In the genomic region with DNA sequence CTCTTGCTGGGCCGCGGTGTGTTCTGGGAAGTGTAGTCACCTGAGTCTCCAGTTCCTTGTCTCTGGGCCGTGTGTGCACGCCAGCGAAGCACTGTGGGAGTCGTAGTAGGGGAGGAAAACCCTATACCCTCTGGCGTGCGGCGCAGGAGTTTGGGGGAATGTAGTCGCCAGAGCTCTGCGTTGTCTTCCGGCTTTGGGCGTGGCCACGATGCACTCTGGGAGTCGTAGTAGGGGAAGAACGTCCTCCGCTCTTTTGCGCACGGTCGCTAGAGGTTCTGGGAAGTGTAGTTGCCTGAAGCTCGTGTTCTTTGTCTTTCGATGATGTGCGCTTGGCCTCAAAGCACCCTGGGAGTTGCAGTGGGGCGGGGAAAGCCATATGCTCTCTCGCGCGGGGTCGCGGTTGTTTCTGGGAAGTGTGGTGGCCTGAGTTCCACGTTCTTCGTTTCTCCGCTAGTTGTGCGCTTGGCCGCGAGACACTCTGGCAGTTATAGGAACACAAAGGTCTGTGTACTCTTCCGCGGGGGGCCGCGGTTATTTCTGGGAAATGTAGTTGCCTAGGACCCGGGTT, we compare ENCODE assay signal across 1 cellular context.
TF ChIP-seq lines count a peak whose summit lies in the region.

No MANE protein-coding gene starts in this region.

TF ChIP-seq in H1, 55 proteins besides CTCF, POLR2A, EP300 and RAD21:
- no peak for TF ChIP-seq TAF7 (optimal IDR thresholded peaks at IDR 0.05; ENCODE audit: borderline replicate concordance, low read depth, low read length)
- TF ChIP-seq SP4 (IDR thresholded peaks at IDR 0.05; ENCODE audit: low read length), result 0 out of 2 replicates have a peak, but pooled peaks have one; percentile 28
- TF ChIP-seq, protein P1, sequence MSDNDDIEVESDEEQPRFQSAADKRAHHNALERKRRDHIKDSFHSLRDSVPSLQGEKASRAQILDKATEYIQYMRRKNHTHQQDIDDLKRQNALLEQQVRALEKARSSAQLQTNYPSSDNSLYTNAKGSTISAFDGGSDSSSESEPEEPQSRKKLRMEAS (IDR thresholded peaks at IDR 0.05), result peak; percentile 48; the same call in 1 of the 2 replicates
- TF ChIP-seq, protein P2, sequence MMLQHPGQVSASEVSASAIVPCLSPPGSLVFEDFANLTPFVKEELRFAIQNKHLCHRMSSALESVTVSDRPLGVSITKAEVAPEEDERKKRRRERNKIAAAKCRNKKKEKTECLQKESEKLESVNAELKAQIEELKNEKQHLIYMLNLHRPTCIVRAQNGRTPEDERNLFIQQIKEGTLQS (IDR thresholded peaks at IDR 0.05; ENCODE audit: insufficient read depth, low read depth, low read length), result peak; percentile 93
- no peak for TF ChIP-seq RFX5 (IDR thresholded peaks at IDR 0.05; ENCODE audit: borderline replicate concordance, low read depth, low read length)
- TF ChIP-seq RBBP5 (IDR thresholded peaks at IDR 0.05; ENCODE audit: borderline replicate concordance, low read depth, low read length), result no peak
- no peak for TF ChIP-seq FOSL1 (IDR thresholded peaks at IDR 0.05; ENCODE audit: insufficient read depth, low read depth, low read length)
- no peak for TF ChIP-seq CBX5 (IDR thresholded peaks at IDR 0.05; ENCODE audit: low read depth, low read length)
- TF ChIP-seq SP1 (IDR thresholded peaks at IDR 0.05; ENCODE audit: low read depth, low read length), result peak; percentile 91
- no peak for TF ChIP-seq RXRA (IDR thresholded peaks at IDR 0.05; ENCODE audit: insufficient read depth, low read depth, low read length)
- no peak for TF ChIP-seq CBX8 (IDR thresholded peaks at IDR 0.05; ENCODE audit: borderline replicate concordance, low read depth, low read length)
- TF ChIP-seq GABPA (IDR thresholded peaks at IDR 0.05; ENCODE audit: borderline replicate concordance, insufficient read depth, low read length), result peak; percentile 83; the same call in 1 of the 2 replicates
- TF ChIP-seq YY1 (IDR thresholded peaks at IDR 0.05; ENCODE audit: low read depth, low read length), result no peak
- TF ChIP-seq CREB1 (IDR thresholded peaks at IDR 0.05), result peak; percentile 99
- TF ChIP-seq BACH1 (IDR thresholded peaks at IDR 0.05; ENCODE audit: low read length), result no peak
- TF ChIP-seq SUZ12 (IDR thresholded peaks at IDR 0.05; ENCODE audit: low read length), result no peak
- TF ChIP-seq JUN (IDR thresholded peaks at IDR 0.05; ENCODE audit: low read depth, low read length), result no peak
- no peak; the same call in none of the 2 replicates for TF ChIP-seq PHF8 (conservative IDR thresholded peaks at IDR 0.05; ENCODE audit: low read depth, low read length)
- TF ChIP-seq ASH2L (IDR thresholded peaks at IDR 0.05; ENCODE audit: low read length), result no peak
- no peak for TF ChIP-seq ZNF274 (IDR thresholded peaks at IDR 0.05; ENCODE audit: borderline replicate concordance, extremely low read depth, low read length)
- TF ChIP-seq TAF1 (IDR thresholded peaks at IDR 0.05; ENCODE audit: low read depth, low read length), result peak; percentile 38; the same call in 1 of the 2 replicates
- no peak for TF ChIP-seq NRF1 (IDR thresholded peaks at IDR 0.05; ENCODE audit: low read depth, low read length)
- TF ChIP-seq BCL11A (IDR thresholded peaks at IDR 0.05; ENCODE audit: low read depth in 2 of 2, low read length in 2 of 2), result no peak
- peak in 1 of 2 experiments; percentile 82; a peak in 2 of 4 replicates for TF ChIP-seq SIN3A (conservative IDR thresholded peaks at IDR 0.05 in 1 of 2, IDR thresholded peaks at IDR 0.05 in 1 of 2; ENCODE audit: low read depth in 1 of 2, low read length in 2 of 2)
- TF ChIP-seq TBP (IDR thresholded peaks at IDR 0.05; ENCODE audit: low read depth, low read length), result peak; percentile 47
- TF ChIP-seq KDM4A (IDR thresholded peaks at IDR 0.05; ENCODE audit: low read depth, low read length, severe bottlenecking), result peak; percentile 95
- TF ChIP-seq SIX5 (IDR thresholded peaks at IDR 0.05; ENCODE audit: low read depth, low read length), result peak; percentile 94
- peak; percentile 72; the same call in 1 of the 2 replicates for TF ChIP-seq POLR2AphosphoS5 (IDR thresholded peaks at IDR 0.05; ENCODE audit: low read depth, low read length)
- TF ChIP-seq SRF (IDR thresholded peaks at IDR 0.05; ENCODE audit: low read depth, low read length), result peak; percentile 80
- TF ChIP-seq, protein P3, sequence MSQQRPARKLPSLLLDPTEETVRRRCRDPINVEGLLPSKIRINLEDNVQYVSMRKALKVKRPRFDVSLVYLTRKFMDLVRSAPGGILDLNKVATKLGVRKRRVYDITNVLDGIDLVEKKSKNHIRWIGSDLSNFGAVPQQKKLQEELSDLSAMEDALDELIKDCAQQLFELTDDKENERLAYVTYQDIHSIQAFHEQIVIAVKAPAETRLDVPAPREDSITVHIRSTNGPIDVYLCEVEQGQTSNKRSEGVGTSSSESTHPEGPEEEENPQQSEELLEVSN (IDR thresholded peaks at IDR 0.05), result peak; percentile 53; the same call in 1 of the 2 replicates
- TF ChIP-seq BRCA1 (IDR thresholded peaks at IDR 0.05; ENCODE audit: low read depth, low read length), result no peak
- TF ChIP-seq TEAD4 (IDR thresholded peaks at IDR 0.05; ENCODE audit: low read depth, low read length), result peak; percentile 68
- TF ChIP-seq TCF12 (IDR thresholded peaks at IDR 0.05; ENCODE audit: low read depth, low read length), result no peak
- TF ChIP-seq, protein P4, sequence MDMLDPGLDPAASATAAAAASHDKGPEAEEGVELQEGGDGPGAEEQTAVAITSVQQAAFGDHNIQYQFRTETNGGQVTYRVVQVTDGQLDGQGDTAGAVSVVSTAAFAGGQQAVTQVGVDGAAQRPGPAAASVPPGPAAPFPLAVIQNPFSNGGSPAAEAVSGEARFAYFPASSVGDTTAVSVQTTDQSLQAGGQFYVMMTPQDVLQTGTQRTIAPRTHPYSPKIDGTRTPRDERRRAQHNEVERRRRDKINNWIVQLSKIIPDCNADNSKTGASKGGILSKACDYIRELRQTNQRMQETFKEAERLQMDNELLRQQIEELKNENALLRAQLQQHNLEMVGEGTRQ (IDR thresholded peaks at IDR 0.05; ENCODE audit: low read length), result no peak; the same call in 1 of the 2 replicates
- peak; percentile 34; the same call in 1 of the 2 replicates for TF ChIP-seq JUND (IDR thresholded peaks at IDR 0.05; ENCODE audit: low read length)
- no peak for TF ChIP-seq CTBP2 (IDR thresholded peaks at IDR 0.05; ENCODE audit: borderline replicate concordance, insufficient read depth, insufficient read length, low read length)
- TF ChIP-seq CHD1 (IDR thresholded peaks at IDR 0.05; ENCODE audit: low read depth, low read length), result no peak
- TF ChIP-seq CHD2 (IDR thresholded peaks at IDR 0.05; ENCODE audit: low read length), result peak; percentile 67; the same call in 1 of the 2 replicates
- no peak for TF ChIP-seq SIRT6 (IDR thresholded peaks at IDR 0.05; ENCODE audit: low read length)
- TF ChIP-seq, protein P5, sequence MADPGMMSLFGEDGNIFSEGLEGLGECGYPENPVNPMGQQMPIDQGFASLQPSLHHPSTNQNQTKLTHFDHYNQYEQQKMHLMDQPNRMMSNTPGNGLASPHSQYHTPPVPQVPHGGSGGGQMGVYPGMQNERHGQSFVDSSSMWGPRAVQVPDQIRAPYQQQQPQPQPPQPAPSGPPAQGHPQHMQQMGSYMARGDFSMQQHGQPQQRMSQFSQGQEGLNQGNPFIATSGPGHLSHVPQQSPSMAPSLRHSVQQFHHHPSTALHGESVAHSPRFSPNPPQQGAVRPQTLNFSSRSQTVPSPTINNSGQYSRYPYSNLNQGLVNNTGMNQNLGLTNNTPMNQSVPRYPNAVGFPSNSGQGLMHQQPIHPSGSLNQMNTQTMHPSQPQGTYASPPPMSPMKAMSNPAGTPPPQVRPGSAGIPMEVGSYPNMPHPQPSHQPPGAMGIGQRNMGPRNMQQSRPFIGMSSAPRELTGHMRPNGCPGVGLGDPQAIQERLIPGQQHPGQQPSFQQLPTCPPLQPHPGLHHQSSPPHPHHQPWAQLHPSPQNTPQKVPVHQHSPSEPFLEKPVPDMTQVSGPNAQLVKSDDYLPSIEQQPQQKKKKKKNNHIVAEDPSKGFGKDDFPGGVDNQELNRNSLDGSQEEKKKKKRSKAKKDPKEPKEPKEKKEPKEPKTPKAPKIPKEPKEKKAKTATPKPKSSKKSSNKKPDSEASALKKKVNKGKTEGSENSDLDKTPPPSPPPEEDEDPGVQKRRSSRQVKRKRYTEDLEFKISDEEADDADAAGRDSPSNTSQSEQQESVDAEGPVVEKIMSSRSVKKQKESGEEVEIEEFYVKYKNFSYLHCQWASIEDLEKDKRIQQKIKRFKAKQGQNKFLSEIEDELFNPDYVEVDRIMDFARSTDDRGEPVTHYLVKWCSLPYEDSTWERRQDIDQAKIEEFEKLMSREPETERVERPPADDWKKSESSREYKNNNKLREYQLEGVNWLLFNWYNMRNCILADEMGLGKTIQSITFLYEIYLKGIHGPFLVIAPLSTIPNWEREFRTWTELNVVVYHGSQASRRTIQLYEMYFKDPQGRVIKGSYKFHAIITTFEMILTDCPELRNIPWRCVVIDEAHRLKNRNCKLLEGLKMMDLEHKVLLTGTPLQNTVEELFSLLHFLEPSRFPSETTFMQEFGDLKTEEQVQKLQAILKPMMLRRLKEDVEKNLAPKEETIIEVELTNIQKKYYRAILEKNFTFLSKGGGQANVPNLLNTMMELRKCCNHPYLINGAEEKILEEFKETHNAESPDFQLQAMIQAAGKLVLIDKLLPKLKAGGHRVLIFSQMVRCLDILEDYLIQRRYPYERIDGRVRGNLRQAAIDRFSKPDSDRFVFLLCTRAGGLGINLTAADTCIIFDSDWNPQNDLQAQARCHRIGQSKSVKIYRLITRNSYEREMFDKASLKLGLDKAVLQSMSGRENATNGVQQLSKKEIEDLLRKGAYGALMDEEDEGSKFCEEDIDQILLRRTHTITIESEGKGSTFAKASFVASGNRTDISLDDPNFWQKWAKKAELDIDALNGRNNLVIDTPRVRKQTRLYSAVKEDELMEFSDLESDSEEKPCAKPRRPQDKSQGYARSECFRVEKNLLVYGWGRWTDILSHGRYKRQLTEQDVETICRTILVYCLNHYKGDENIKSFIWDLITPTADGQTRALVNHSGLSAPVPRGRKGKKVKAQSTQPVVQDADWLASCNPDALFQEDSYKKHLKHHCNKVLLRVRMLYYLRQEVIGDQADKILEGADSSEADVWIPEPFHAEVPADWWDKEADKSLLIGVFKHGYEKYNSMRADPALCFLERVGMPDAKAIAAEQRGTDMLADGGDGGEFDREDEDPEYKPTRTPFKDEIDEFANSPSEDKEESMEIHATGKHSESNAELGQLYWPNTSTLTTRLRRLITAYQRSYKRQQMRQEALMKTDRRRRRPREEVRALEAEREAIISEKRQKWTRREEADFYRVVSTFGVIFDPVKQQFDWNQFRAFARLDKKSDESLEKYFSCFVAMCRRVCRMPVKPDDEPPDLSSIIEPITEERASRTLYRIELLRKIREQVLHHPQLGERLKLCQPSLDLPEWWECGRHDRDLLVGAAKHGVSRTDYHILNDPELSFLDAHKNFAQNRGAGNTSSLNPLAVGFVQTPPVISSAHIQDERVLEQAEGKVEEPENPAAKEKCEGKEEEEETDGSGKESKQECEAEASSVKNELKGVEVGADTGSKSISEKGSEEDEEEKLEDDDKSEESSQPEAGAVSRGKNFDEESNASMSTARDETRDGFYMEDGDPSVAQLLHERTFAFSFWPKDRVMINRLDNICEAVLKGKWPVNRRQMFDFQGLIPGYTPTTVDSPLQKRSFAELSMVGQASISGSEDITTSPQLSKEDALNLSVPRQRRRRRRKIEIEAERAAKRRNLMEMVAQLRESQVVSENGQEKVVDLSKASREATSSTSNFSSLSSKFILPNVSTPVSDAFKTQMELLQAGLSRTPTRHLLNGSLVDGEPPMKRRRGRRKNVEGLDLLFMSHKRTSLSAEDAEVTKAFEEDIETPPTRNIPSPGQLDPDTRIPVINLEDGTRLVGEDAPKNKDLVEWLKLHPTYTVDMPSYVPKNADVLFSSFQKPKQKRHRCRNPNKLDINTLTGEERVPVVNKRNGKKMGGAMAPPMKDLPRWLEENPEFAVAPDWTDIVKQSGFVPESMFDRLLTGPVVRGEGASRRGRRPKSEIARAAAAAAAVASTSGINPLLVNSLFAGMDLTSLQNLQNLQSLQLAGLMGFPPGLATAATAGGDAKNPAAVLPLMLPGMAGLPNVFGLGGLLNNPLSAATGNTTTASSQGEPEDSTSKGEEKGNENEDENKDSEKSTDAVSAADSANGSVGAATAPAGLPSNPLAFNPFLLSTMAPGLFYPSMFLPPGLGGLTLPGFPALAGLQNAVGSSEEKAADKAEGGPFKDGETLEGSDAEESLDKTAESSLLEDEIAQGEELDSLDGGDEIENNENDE (IDR thresholded peaks at IDR 0.05; ENCODE audit: insufficient replicate concordance, low read length), result no peak
- no peak for TF ChIP-seq KDM5A (IDR thresholded peaks at IDR 0.05; ENCODE audit: low read length)
- no peak for TF ChIP-seq EZH2 (IDR thresholded peaks at IDR 0.05; ENCODE audit: low read depth, low read length, severe bottlenecking)
